Comparison of ENCODE assay signal across 12 cellular contexts in the genomic region with DNA sequence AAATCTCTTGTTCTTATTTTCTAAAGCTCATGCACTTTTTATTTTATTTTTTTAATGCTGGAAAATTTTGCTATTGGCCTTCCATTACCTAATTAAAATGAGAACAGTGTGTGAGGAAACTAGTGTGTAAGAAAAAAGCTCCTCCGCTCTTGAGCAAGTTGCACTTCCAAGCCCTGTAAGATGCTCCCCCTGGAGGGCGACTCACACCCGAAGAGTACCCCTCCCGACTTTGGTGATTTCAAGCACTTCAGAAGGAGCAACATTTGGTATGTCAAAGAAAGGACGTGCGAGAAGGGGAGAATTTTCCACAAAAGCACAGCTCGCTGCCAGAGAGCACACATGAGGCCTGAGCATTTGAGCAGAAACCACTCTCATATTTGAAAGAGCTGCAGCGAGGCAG.
A peak's percentile ranks its signal among the peaks of the same experiment; 100 is the strongest.
DNase-seq lines count a peak whose midpoint lies in the region; ATAC-seq, FAIRE-seq and TF ChIP-seq lines count a peak whose summit lies in the region.
"Had no signal": no experiment of that assay in that cellular context is flagged by ENCODE, and none has a peak within 500 bp of the region (broad histone marks: within the 10 kb centered on the region; RNA-seq: fewer than 3 reads in every experiment).

No MANE protein-coding gene starts in this region.

- TF ChIP-seq EP300 in H1 (IDR thresholded peaks at IDR 0.05; ENCODE audit: borderline replicate concordance in 1 of 2, low read depth in 2 of 2, low read length in 2 of 2) = no peak

- H3K4me3 Mint-ChIP-seq in H9 = no peak overlapping the region
- H3K4me3 Mint-ChIP-seq: CD4-positive, CD25-positive, alpha-beta regulatory T cell had no signal

- POLR2A ChIA-PET in H1 (lab: Charles Lee; ENCODE audit: partially characterized antibody) = no interaction called here

- H3K4me3 ChIP-seq in H1 (ENCODE audit: extremely low read depth in 1 of 4, insufficient read depth in 2 of 4, low read depth in 3 of 4, low read length in 4 of 4) (no peak overlapping the region), testis (no peak overlapping the region), uterus (no peak overlapping the region)
- H3K4me3 ChIP-seq: BLaER1 treated with 17β-estradiol and CSF1 and Interleukin-3, amounts not matched to agents 10 nM and 100 nM had no signal

- H4K20me1 ChIP-seq in H9 (ENCODE audit: control insufficient read depth, insufficient read depth, insufficient read length) (no peaks in the 10 kb centered on the region), H1 (replicated peaks in 1 of 2; ENCODE audit: control insufficient read depth in 1 of 2, insufficient read depth in 2 of 2, low read length in 2 of 2) (no peaks in the 10 kb centered on the region)
- H4K20me1 ChIP-seq: BLaER1 treated with 17β-estradiol and CSF1 and Interleukin-3, amounts not matched to agents 10 nM and 100 nM had no signal

- H3K23me2 ChIP-seq in H9 (ENCODE audit: insufficient read length, low read depth, low read length, poor library complexity, severe bottlenecking) = no peaks in the 10 kb centered on the region
- no peaks in the 10 kb centered on the region for H3K23me2 ChIP-seq in H1 (ENCODE audit: low read depth, low read length)

- H2BK20ac ChIP-seq in H9 (ENCODE audit: low read depth, low read length, poor library complexity, severe bottlenecking) (no peak overlapping the region), H1 (ENCODE audit: low read length) (no peak overlapping the region)

- peaks cover 2 to 3% of the 10 kb centered on the region in 2 experiments; a peak in 1 of 4 replicates for H3K4me1 Mint-ChIP-seq in H9

- H3K27me3 ChIP-seq in H9 (ENCODE audit: insufficient read depth, low read length) (no peaks in the 10 kb centered on the region), H1 (replicated peaks in 1 of 4; ENCODE audit: control insufficient read depth in 3 of 4, extremely low read depth in 1 of 4, insufficient read depth in 3 of 4, low read length in 3 of 4) (no peaks in the 10 kb centered on the region), testis (no peaks in the 10 kb centered on the region), uterus (no peaks in the 10 kb centered on the region)
- H3K27me3 ChIP-seq: BLaER1 treated with 17β-estradiol and CSF1 and Interleukin-3, amounts not matched to agents 10 nM and 100 nM had no signal

- H3K27me3 Mint-ChIP-seq in H9 (ENCODE audit: low read depth) = no peaks in the 10 kb centered on the region
- H3K27me3 Mint-ChIP-seq: CD4-positive, CD25-positive, alpha-beta regulatory T cell had no signal

- H3K36me3 Mint-ChIP-seq in H9 (ENCODE audit: insufficient read depth in 1 of 3, low read depth in 3 of 3) = peaks cover 0 to 9% (median 0%) of the 10 kb centered on the region in 3 experiments; a peak in 1 of 7 replicates
- H3K36me3 Mint-ChIP-seq: CD4-positive, CD25-positive, alpha-beta regulatory T cell had no signal

- H3K27ac ChIP-seq in H9 (ENCODE audit: insufficient read length, low read depth, low read length) (no peak overlapping the region), H1 (ENCODE audit: low read depth, low read length) (no peak overlapping the region), testis (peak overlapping the region in 1 of 2 donors; percentile 13), uterus (no peak overlapping the region)
- H3K27ac ChIP-seq: BLaER1 treated with 17β-estradiol and CSF1 and Interleukin-3, amounts not matched to agents 10 nM and 100 nM had no signal

- H2BK12ac ChIP-seq in H9 (ENCODE audit: insufficient read length, low read depth, low read length) = no peak overlapping the region
- no peak overlapping the region for H2BK12ac ChIP-seq in H1 (ENCODE audit: low read depth, low read length)

- H3K79me1 ChIP-seq in H9 (ENCODE audit: insufficient read depth, low read depth, low read length, poor library complexity, severe bottlenecking) (no peaks in the 10 kb centered on the region), H1 (ENCODE audit: low read depth, low read length) (no peaks in the 10 kb centered on the region)

- H4K5ac ChIP-seq in H9 (ENCODE audit: insufficient read length, low read depth, low read length) (no peak overlapping the region), H1 (ENCODE audit: insufficient read length, low read depth, low read length) (no peak overlapping the region)

- H3K4me1 ChIP-seq in H9 (ENCODE audit: insufficient read depth, low read length) (no peaks in the 10 kb centered on the region), H1 (replicated peaks in 1 of 4; ENCODE audit: control insufficient read depth in 3 of 4, insufficient read depth in 4 of 4, low read length in 3 of 4) (no peaks in the 10 kb centered on the region), testis (no peaks in the 10 kb centered on the region), uterus (no peaks in the 10 kb centered on the region)

- no peak overlapping the region for H4K91ac ChIP-seq in H9 (ENCODE audit: insufficient read length, low read depth, low read length)
- H4K91ac ChIP-seq in H1 (replicated peaks; ENCODE audit: insufficient read length, low read length) = no peak overlapping the region

- peak; percentile 16 to 40; a peak in 3 of 4 replicates for TF ChIP-seq RAD21 in H1 (IDR thresholded peaks at IDR 0.05 in 1 of 2, conservative IDR thresholded peaks at IDR 0.05 in 1 of 2; ENCODE audit: low read depth in 2 of 2, low read length in 2 of 2)

- H3K56ac ChIP-seq in H9 (ENCODE audit: insufficient read length, low read depth, low read length) (no peak overlapping the region), H1 (replicated peaks; ENCODE audit: insufficient read length, low read depth, low read length) (no peak overlapping the region)

- no peaks in the 10 kb centered on the region for H3K36me3 ChIP-seq in H1 (ENCODE audit: control insufficient read depth in 2 of 4, insufficient read depth in 4 of 4, low read length in 3 of 4)
- H3K36me3 ChIP-seq in testis (ENCODE audit: low read depth, missing control alignments) = no peaks in the 10 kb centered on the region
- H3K36me3 ChIP-seq in uterus = no peaks in the 10 kb centered on the region
- H3K36me3 ChIP-seq: BLaER1 treated with 17β-estradiol and CSF1 and Interleukin-3, amounts not matched to agents 10 nM and 100 nM had no signal

- no peak for DNase-seq in H9
- no peak for DNase-seq in H1 (ENCODE audit: low read depth in 1 of 2, low spot score in 2 of 2)
- peak; percentile 43 for DNase-seq in iPS-NIHi7 (ENCODE audit: extremely low spot score)
- DNase-seq in testis = peak; percentile 22
- DNase-seq in NCI-H345 treated with DMSO at 0.1 percent for 48 hours (lab: John Stamatoyannopoulos, UW; ENCODE audit: unreplicated experiment) = no peak
- DNase-seq in uterus = no peak
- DNase-seq: ACHN; CD4-positive, CD25-positive, alpha-beta regulatory T cell; DMS53 had no signal

- H3K14ac ChIP-seq in H9 (ENCODE audit: insufficient read depth, low read length) = no peak overlapping the region
- no peak overlapping the region for H3K14ac ChIP-seq in H1 (ENCODE audit: insufficient read length)

- H3K27ac Mint-ChIP-seq in H9 = no peak overlapping the region
- H3K27ac Mint-ChIP-seq: CD4-positive, CD25-positive, alpha-beta regulatory T cell had no signal

- H2BK5ac ChIP-seq in H9 (ENCODE audit: insufficient read length, low read length) (no peak overlapping the region), H1 (ENCODE audit: low read depth, low read length) (no peak overlapping the region)

- H3K9me3 ChIP-seq in H9 (ENCODE audit: control insufficient read depth, low read depth, low read length) = no peaks in the 10 kb centered on the region
- no peaks in the 10 kb centered on the region for H3K9me3 ChIP-seq in H1 (ENCODE audit: insufficient read depth in 2 of 2, low read depth in 1 of 2, low read length in 1 of 2)
- no peaks in the 10 kb centered on the region for H3K9me3 ChIP-seq in testis
- no peaks in the 10 kb centered on the region for H3K9me3 ChIP-seq in uterus

- H3T11ph ChIP-seq in H9 (ENCODE audit: low read length) = no peak overlapping the region

- intact Hi-C loops in testis (cut with DNase I; ENCODE audit: low total_unique reads) (no loop called here), uterus (cut with DNase I; ENCODE audit: low total_unique reads) (no loop called here)

- TF ChIP-seq POLR2A in H1 (IDR thresholded peaks at IDR 0.05; ENCODE audit: control extremely low read depth in 1 of 2, low read depth in 2 of 2, low read length in 2 of 2) = no peak
- TF ChIP-seq POLR2A in testis (IDR thresholded peaks at IDR 0.05) = no peak
- no peak for TF ChIP-seq POLR2A in uterus (IDR thresholded peaks at IDR 0.05)

- CTCF ChIA-PET in H1 (lab: Charles Lee; ENCODE audit: partially characterized antibody) = interaction anchor here (0.7 to 3.8 kb wide), 8 partner anchors 14 to 538 kb away, joined by 3 to 20 read pairs (median 3); no protein-coding TSS in a partner anchor

- no peak for FAIRE-seq in H1 (lab: Jason Lieb, UNC)
- FAIRE-seq: H54 had no signal

- H3K9ac ChIP-seq in H9 (ENCODE audit: extremely low read depth, insufficient read length, low read length) (no peak overlapping the region), H1 (replicated peaks in 1 of 4; ENCODE audit: extremely low read depth in 1 of 4, low read depth in 3 of 4, low read length in 3 of 4) (no peak overlapping the region)
- H3K9ac ChIP-seq: BLaER1 treated with 17β-estradiol and CSF1 and Interleukin-3, amounts not matched to agents 10 nM and 100 nM had no signal

- ATAC-seq in GM18873 (IDR thresholded peaks at IDR 0.05; ENCODE audit: low FRiP score, unreplicated experiment) = no peak

- no peak overlapping the region for H3K4me2 ChIP-seq in H9 (ENCODE audit: insufficient read depth, insufficient read length, low read length)
- H3K4me2 ChIP-seq in H1 (ENCODE audit: insufficient read depth in 1 of 2, low read depth in 2 of 2, low read length in 2 of 2) = no peak overlapping the region
- H3K4me2 ChIP-seq: BLaER1 treated with 17β-estradiol and CSF1 and Interleukin-3, amounts not matched to agents 10 nM and 100 nM had no signal

- no peak overlapping the region for H2BK120ac ChIP-seq in H9 (ENCODE audit: low read depth, low read length, poor library complexity, severe bottlenecking)
- H2BK120ac ChIP-seq in H1 (replicated peaks; ENCODE audit: low read depth, low read length) = no peak overlapping the region

- H3K18ac ChIP-seq in H9 (ENCODE audit: insufficient read length, low read depth, low read length) = no peak overlapping the region
- no peak overlapping the region for H3K18ac ChIP-seq in H1 (ENCODE audit: extremely low read depth, low read length)

- H3K9me3 Mint-ChIP-seq in H9 = peaks cover 2 to 15% of the 10 kb centered on the region in 2 experiments

- H2BK15ac ChIP-seq in H9 (ENCODE audit: low read depth, low read length) = no peak overlapping the region
- H2BK15ac ChIP-seq in H1 (ENCODE audit: low read length) = no peak overlapping the region

- H3K79me2 ChIP-seq in H9 (ENCODE audit: insufficient read depth, low read length) (no peaks in the 10 kb centered on the region), H1 (ENCODE audit: control insufficient read depth in 1 of 2, insufficient read depth in 2 of 2, low read length in 2 of 2) (no peaks in the 10 kb centered on the region)

- H3K4ac ChIP-seq in H9 (ENCODE audit: low read depth, low read length) = no peak overlapping the region
- no peak overlapping the region for H3K4ac ChIP-seq in H1 (replicated peaks; ENCODE audit: insufficient read length, low read depth, low read length)

- TF ChIP-seq CTCF in H9 (conservative IDR thresholded peaks at IDR 0.05) (peak; percentile 47), H1 (IDR thresholded peaks at IDR 0.05; ENCODE audit: control extremely low read depth in 1 of 3, insufficient read depth in 1 of 3, low read depth in 1 of 3, low read length in 3 of 3) (peak; percentile 27 to 44 (median 37)), testis (IDR thresholded peaks at IDR 0.05) (no peak), uterus (IDR thresholded peaks at IDR 0.05) (no peak)

- H3K23ac ChIP-seq in H9 (ENCODE audit: insufficient read length, low read depth, low read length) (no peak overlapping the region), H1 (ENCODE audit: insufficient read length) (no peak overlapping the region)

- WGBS in H9 (ENCODE audit: extremely low coverage, insufficient read length, low lambda C conversion rate) = no CpG with 5 or more reads among the region's 8 CpGs
- WGBS in H1 (ENCODE audit: extremely low coverage in 1 of 2, insufficient coverage in 1 of 2, insufficient read length in 1 of 2, insufficient replicate concordance in 2 of 2, low coverage in 1 of 2, low lambda C conversion rate in 2 of 2, missing lambda C conversion rate in 1 of 2), 2 experiments = 74% methylated on average over 8 of the region's 8 CpGs; no CpG with 5 or more reads in 1 of the 2 experiments
- WGBS in testis, 2 donors = 43 to 60% methylated on average over 8 of the region's 8 CpGs

- H2AK5ac ChIP-seq in H9 (ENCODE audit: insufficient read length, low read length) (no peak overlapping the region), H1 (ENCODE audit: low read depth, low read length) (no peak overlapping the region)

- H4K8ac ChIP-seq in H9 (replicated peaks; ENCODE audit: insufficient read length, low read depth, low read length) = no peak overlapping the region
- H4K8ac ChIP-seq in H1 (ENCODE audit: extremely low read depth, insufficient read depth, low read length) = no peak overlapping the region

- H2AFZ ChIP-seq in H9 (ENCODE audit: low read length) (no peak overlapping the region), H1 (ENCODE audit: low read length) (no peak overlapping the region)

Comparison
In these comparisons a context has a peak if more than half of its experiments do, and no peak if none do; other contexts are left out.
1. DNase-seq: peak in iPS-NIHi7 (single experiment) and testis (single experiment); none in H9 (single experiment), H1 (0 of 2), NCI-H345 treated with DMSO at 0.1 percent for 48 hours (single experiment) and uterus (0 of 2).
2. CTCF ChIP-seq: peak in H9 (single experiment) and H1 (3 of 3); none in testis (0 of 3) and uterus (0 of 4).